Comparison of ENCODE assay signal across 20 cellular contexts in the genomic region with DNA sequence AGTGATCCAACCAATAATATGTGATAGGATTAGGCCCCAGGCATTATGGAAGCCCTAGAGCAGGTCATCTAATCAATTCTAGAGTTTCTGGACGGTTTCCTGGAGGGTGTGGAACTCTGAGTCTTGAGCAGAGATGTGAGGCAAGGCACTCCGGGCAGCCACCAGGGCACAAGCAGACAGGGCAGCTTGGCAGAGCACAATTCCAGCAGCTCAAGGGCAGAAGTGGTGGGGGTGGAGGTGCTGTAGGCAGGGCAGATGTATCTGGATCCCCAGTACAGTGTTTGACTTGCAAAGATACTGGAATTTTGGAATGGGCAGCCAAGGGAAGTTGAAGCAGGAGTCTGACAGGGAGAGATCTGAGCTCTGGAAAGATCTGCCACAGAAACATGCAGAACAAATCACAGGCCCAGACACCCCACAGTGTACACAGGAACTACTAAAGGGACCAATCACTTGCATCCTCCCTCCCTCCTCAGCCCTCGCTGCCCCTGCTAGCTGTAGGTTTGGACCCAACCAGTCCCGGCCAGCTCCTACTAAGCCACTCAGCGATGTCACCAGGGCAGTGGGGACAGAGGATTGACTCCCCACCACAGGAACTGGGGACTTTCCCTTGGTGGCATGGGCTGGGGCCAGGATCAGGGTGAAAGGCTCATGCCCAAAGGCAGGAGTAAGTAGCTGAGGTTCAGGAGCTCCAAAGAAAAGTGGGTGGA. TPM values are rescaled to one million over a fixed set of nuclear protein-coding genes. Genes with fewer than 3 reads are reported as not detected.
A peak's percentile ranks its signal among the peaks of the same experiment; 100 is the strongest.
DNase-seq lines count a peak whose midpoint lies in the region; ATAC-seq and TF ChIP-seq lines count a peak whose summit lies in the region.
"Had no signal": no experiment of that assay in that cellular context is flagged by ENCODE, and none has a peak within 500 bp of the region (broad histone marks: within the 10 kb centered on the region; RNA-seq: fewer than 3 reads in every experiment).

No MANE protein-coding gene starts in this region.

- peak overlapping the region; percentile 63 for H2BK5ac ChIP-seq in neuronal stem cell (ENCODE audit: low read length)

- H3K79me1 ChIP-seq in neuronal stem cell (ENCODE audit: low read depth, low read length): no peaks in the 10 kb centered on the region

- H3K27me3 ChIP-seq in heart right ventricle (no peaks in the 10 kb centered on the region), dorsolateral prefrontal cortex (no peaks in the 10 kb centered on the region), neuronal stem cell (ENCODE audit: control insufficient read depth in 3 of 3, insufficient read depth in 3 of 3, low read depth in 1 of 3, low read length in 3 of 3) (peaks cover 0 to 18% (median 0%) of the 10 kb centered on the region in 3 experiments), aorta (ENCODE audit: control insufficient read depth in 1 of 2, insufficient read depth in 2 of 2, low read length in 1 of 2) (no peaks in the 10 kb centered on the region)
- H3K27me3 ChIP-seq in effector memory CD4-positive, alpha-beta T cell (replicated peaks; ENCODE audit: control insufficient read depth, insufficient read depth, low read length, poor library complexity, severe bottlenecking): no peaks in the 10 kb centered on the region

- peak overlapping the region; percentile 61 for H2AFZ ChIP-seq in neuronal stem cell (ENCODE audit: low read length)

- H3K4me2 ChIP-seq in neuronal stem cell (ENCODE audit: insufficient read depth, low read length, poor library complexity, severe bottlenecking): no peak overlapping the region

- H3K9me3 ChIP-seq in heart right ventricle: no peaks in the 10 kb centered on the region
- H3K9me3 ChIP-seq in neuronal stem cell (replicated peaks in 1 of 2; ENCODE audit: control insufficient read depth in 2 of 2, insufficient read depth in 1 of 2, low read depth in 1 of 2, low read length in 2 of 2): no peaks in the 10 kb centered on the region
- H3K9me3 ChIP-seq in aorta (ENCODE audit: control insufficient read depth, low read length): no peaks in the 10 kb centered on the region
- no peaks in the 10 kb centered on the region for H3K9me3 ChIP-seq in effector memory CD4-positive, alpha-beta T cell (ENCODE audit: control insufficient read depth, low read length)
- H3K9me3 ChIP-seq: HAP-1 had no signal

- no peak overlapping the region for H3K4ac ChIP-seq in neuronal stem cell (ENCODE audit: low read length)

- ATAC-seq in heart right ventricle (peak in 5 of 8 donors; percentile 16 to 44 (median 24)), aorta (ENCODE audit: low FRiP score) (no peak), GM18858 (IDR thresholded peaks at IDR 0.05; ENCODE audit: unreplicated experiment) (no peak)

- intact Hi-C loops in heart right ventricle (cut with DNase I) (loop anchor here in 6 of 10 donors (10.0 kb wide), 3 partner anchors 86 to 224 kb away; partner anchors contain the start of genes PRICKLE4 (in 2 of the 6), TOMM6 (in 2 of the 6) and FRS3 (in 1 of the 6)), cardiac septum (cut with DNase I) (loop anchor here (5.0 kb wide), 1 partner anchor 89 kb away; the partner anchor contains the start of gene FRS3), dorsolateral prefrontal cortex (cut with DNase I) (loop anchor here in 1 of 2 donors (10.0 kb wide), 1 partner anchor 356 kb away; no protein-coding TSS in a partner anchor), aorta (cut with DNase I) (loop anchor here in 1 of 2 donors (10.0 kb wide), 1 partner anchor 264 kb away; no protein-coding TSS in a partner anchor)

- H3K36me3 ChIP-seq in heart right ventricle (peaks cover 0 to 72% (median 43%) of the 10 kb centered on the region in 9 donors), neuronal stem cell (replicated peaks in 1 of 2; ENCODE audit: control insufficient read depth in 2 of 2, insufficient read depth in 2 of 2, low read length in 2 of 2) (no peaks in the 10 kb centered on the region), aorta (ENCODE audit: control insufficient read depth in 1 of 2, insufficient read depth in 2 of 2, low read length in 1 of 2) (peaks cover 0 to 6% of the 10 kb centered on the region in 2 donors)
- peaks cover 30% of the 10 kb centered on the region for H3K36me3 ChIP-seq in effector memory CD4-positive, alpha-beta T cell (ENCODE audit: control insufficient read depth, insufficient read depth, low read length)
- H3K36me3 ChIP-seq: HAP-1 had no signal

- H2AK5ac ChIP-seq in neuronal stem cell (ENCODE audit: low read depth, low read length): peak overlapping the region; percentile 3

- DNase-seq in heart right ventricle: peak in 1 of 2 donors; percentile 23
- no peak for DNase-seq in cardiac septum (ENCODE audit: low spot score)
- DNase-seq in dorsolateral prefrontal cortex: peak in 5 of 10 donors; percentile 29 to 45 (median 33)
- DNase-seq in neuronal stem cell (ENCODE audit: low spot score): no peak
- peak; percentile 38 to 51 for DNase-seq in aorta
- DNase-seq in NCI-H2227 treated with DMSO at 0.1 percent for 48 hours (lab: John Stamatoyannopoulos, UW): no peak
- DNase-seq in effector memory CD4-positive, alpha-beta T cell: no peak
- DNase-seq: activated CD4-positive, alpha-beta T cell treated with anti-CD3 and anti-CD28 coated beads, Interleukin-2, amount 50 U/mL, for 48 hours; activated T-cell treated with anti-CD3 and anti-CD28 coated beads, Interleukin-2, amount 50 U/mL, for 48 hours; CD8-positive, alpha-beta memory T cell; DND-41; NCI-H1436 treated with DMSO at 0.1 percent for 48 hours; NCI-H774; nephron progenitor cell; retina; SW 1271 had no signal

- H2BK120ac ChIP-seq in neuronal stem cell (ENCODE audit: low read depth, low read length): no peak overlapping the region

- H2BK12ac ChIP-seq in neuronal stem cell (ENCODE audit: low read length): no peak overlapping the region

- no peak overlapping the region for H4K8ac ChIP-seq in neuronal stem cell (ENCODE audit: low read depth, low read length)

- H3K9ac ChIP-seq in neuronal stem cell (ENCODE audit: low read depth, low read length, poor library complexity): no peak overlapping the region

- H3K4me1 ChIP-seq in heart right ventricle (peaks cover 0 to 41% (median 16%) of the 10 kb centered on the region in 9 donors), neuronal stem cell (ENCODE audit: control insufficient read depth in 2 of 2, insufficient read depth in 1 of 2, low read depth in 1 of 2, low read length in 2 of 2) (peaks cover 5 to 6% of the 10 kb centered on the region in 2 donors), aorta (ENCODE audit: control insufficient read depth in 1 of 2, insufficient read depth in 2 of 2, low read length in 2 of 2) (no peaks in the 10 kb centered on the region)
- peaks cover 7% of the 10 kb centered on the region for H3K4me1 ChIP-seq in effector memory CD4-positive, alpha-beta T cell (ENCODE audit: control insufficient read depth, insufficient read depth, low read length, poor library complexity, severe bottlenecking)
- H3K4me1 ChIP-seq: HAP-1 had no signal

- H3K23ac ChIP-seq in neuronal stem cell (ENCODE audit: low read depth, low read length, poor library complexity): no peak overlapping the region

- TF ChIP-seq CTCF in heart right ventricle (IDR thresholded peaks at IDR 0.05): no peak
- TF ChIP-seq CTCF in dorsolateral prefrontal cortex (IDR thresholded peaks at IDR 0.05 in 54 of 56, conservative IDR thresholded peaks at IDR 0.05 in 2 of 56; ENCODE audit: low read depth in 1 of 56, partially characterized antibody in 56 of 56): no peak

- H3K14ac ChIP-seq in neuronal stem cell (ENCODE audit: low read length): no peak overlapping the region

- no peak overlapping the region for H2BK15ac ChIP-seq in neuronal stem cell (ENCODE audit: low read length)

- 73 to 79% methylated on average over 5 of the region's 5 CpGs for WGBS in heart right ventricle, 2 donors
- no CpG with 5 or more reads among the region's 5 CpGs for WGBS in neuronal stem cell (ENCODE audit: extremely low coverage in 2 of 2, insufficient read length in 2 of 2, insufficient replicate concordance in 1 of 2), 2 donors
- WGBS in aorta, 2 donors: 88 to 89% methylated on average over 5 of the region's 5 CpGs

- H3K27ac ChIP-seq in heart right ventricle (peak overlapping the region in 6 of 10 donors; percentile 12 to 57 (median 32)), dorsolateral prefrontal cortex (peak overlapping the region in 58 of 59 donors; percentile 69 to 100 (median 99)), neuronal stem cell (replicated peaks; ENCODE audit: low read length) (no peak overlapping the region), aorta (ENCODE audit: low read depth in 1 of 2, low read length in 2 of 2) (no peak overlapping the region)
- H3K27ac ChIP-seq in effector memory CD4-positive, alpha-beta T cell (ENCODE audit: insufficient read depth, low read length, poor library complexity, severe bottlenecking): no peak overlapping the region

- H3K4me3 ChIP-seq in heart right ventricle (no peak overlapping the region), dorsolateral prefrontal cortex (no peak overlapping the region), neuronal stem cell (ENCODE audit: low read length in 2 of 2) (no peak overlapping the region), aorta (ENCODE audit: low read length in 2 of 2) (no peak overlapping the region)
- H3K4me3 ChIP-seq in effector memory CD4-positive, alpha-beta T cell (ENCODE audit: insufficient read depth, low read depth, low read length, poor library complexity, severe bottlenecking): no peak overlapping the region
- H3K4me3 ChIP-seq: HAP-1 had no signal

- peak overlapping the region; percentile 76 for H4K91ac ChIP-seq in neuronal stem cell (ENCODE audit: low read depth, low read length, poor library complexity)

- peak overlapping the region; percentile 67 for H3K18ac ChIP-seq in neuronal stem cell (ENCODE audit: low read length)

RNA-seq across cellular contexts. Expression of gene TFEB, which starts 47.0 kb away (rescaled TPM):
- total RNA-seq in heart right ventricle (10 to 100 TPM; 29.2 to 47.0 (median 39.6) TPM), cardiac septum (45.6 TPM), dorsolateral prefrontal cortex (100 to 1,000 TPM in 2 of 120 experiments, 10 to 100 TPM in 118; 13.9 to 125 (median 40.5) TPM), aorta (10 to 100 TPM; 22.2 to 32.1 TPM)
- polyA plus RNA-seq in heart right ventricle (10 to 100 TPM; 36.9 to 52.3 TPM), aorta (10 to 100 TPM in 1 of 2 donors, 1 to 10 TPM in 1; 7.3 to 20.9 TPM)
- polyA plus RNA-seq in neuronal stem cell (2013, experiment 1 of 2): 1.1 TPM
- 1.1 TPM for polyA plus RNA-seq in neuronal stem cell (2013, experiment 2 of 2)

RNA-seq across cellular contexts. Expression of gene MDFI, which starts 50.1 kb away (rescaled TPM):
- total RNA-seq in heart right ventricle: 1 to 10 TPM in 6 of 10 donors, under 1 TPM in 4; 0.34 to 2.7 (median 1.2) TPM
- 1 to 10 TPM; 1.2 to 4.4 TPM for polyA plus RNA-seq in heart right ventricle
- total RNA-seq in cardiac septum: 4.3 TPM
- total RNA-seq in dorsolateral prefrontal cortex: 10 to 100 TPM in 1 of 120 experiments, 1 to 10 TPM in 100, under 1 TPM in 18, not detected in 1; 0.46 to 11.7 (median 2.2) TPM
- 73.1 TPM for polyA plus RNA-seq in neuronal stem cell (2013, experiment 1 of 2)
- 65.6 TPM for polyA plus RNA-seq in neuronal stem cell (2013, experiment 2 of 2)
- 10 to 100 TPM in 1 of 2 donors, 1 to 10 TPM in 1; 9.3 to 22.3 TPM for total RNA-seq in aorta
- polyA plus RNA-seq in aorta: 1 to 10 TPM in 1 of 2 donors, under 1 TPM in 1; 0.13 to 5.4 TPM
- total RNA-seq: CD8-positive, alpha-beta memory T cell had no signal
- polyA plus RNA-seq: CD8-positive, alpha-beta memory T cell had no signal

RNA-seq across cellular contexts. Expression of gene PGC, which starts 58.8 kb away (rescaled TPM):
- total RNA-seq in heart right ventricle: not detected
- polyA plus RNA-seq in heart right ventricle: 1 to 10 TPM in 1 of 2 donors, under 1 TPM in 1; 0.58 to 2.0 TPM
- total RNA-seq in cardiac septum: not detected
- total RNA-seq in dorsolateral prefrontal cortex: 1 to 10 TPM in 11 of 120 experiments, under 1 TPM in 26, not detected in 83; 0.38 to 2.2 (median 0.64) TPM
- polyA plus RNA-seq in neuronal stem cell (2013, experiment 1 of 2): 0.03 TPM
- 0.07 TPM for polyA plus RNA-seq in neuronal stem cell (2013, experiment 2 of 2)
- total RNA-seq in aorta: under 1 TPM; 0.33 to 0.65 TPM
- polyA plus RNA-seq in aorta: 1 to 10 TPM; 1.1 to 2.5 TPM
- total RNA-seq: CD8-positive, alpha-beta memory T cell; liver; RPMI7951 had no signal
- polyA plus RNA-seq: CD8-positive, alpha-beta memory T cell had no signal

Comparison
In these comparisons a context has a peak if more than half of its experiments do, and no peak if none do; other contexts are left out.
1. ATAC-seq: peak in heart right ventricle (5 of 8); none in aorta (single experiment) and GM18858 (single experiment).
2. DNase-seq: peak in aorta (2 of 2); none in cardiac septum (single experiment), neuronal stem cell (single experiment), NCI-H2227 treated with DMSO at 0.1 percent for 48 hours (single experiment) and effector memory CD4-positive, alpha-beta T cell (0 of 3).
3. H3K27ac ChIP-seq: peak in heart right ventricle (6 of 10) and dorsolateral prefrontal cortex (58 of 59); none in neuronal stem cell (single experiment), aorta (0 of 2) and effector memory CD4-positive, alpha-beta T cell (single experiment).